ENCODE assay signal across 10 cellular contexts in the genomic region with DNA sequence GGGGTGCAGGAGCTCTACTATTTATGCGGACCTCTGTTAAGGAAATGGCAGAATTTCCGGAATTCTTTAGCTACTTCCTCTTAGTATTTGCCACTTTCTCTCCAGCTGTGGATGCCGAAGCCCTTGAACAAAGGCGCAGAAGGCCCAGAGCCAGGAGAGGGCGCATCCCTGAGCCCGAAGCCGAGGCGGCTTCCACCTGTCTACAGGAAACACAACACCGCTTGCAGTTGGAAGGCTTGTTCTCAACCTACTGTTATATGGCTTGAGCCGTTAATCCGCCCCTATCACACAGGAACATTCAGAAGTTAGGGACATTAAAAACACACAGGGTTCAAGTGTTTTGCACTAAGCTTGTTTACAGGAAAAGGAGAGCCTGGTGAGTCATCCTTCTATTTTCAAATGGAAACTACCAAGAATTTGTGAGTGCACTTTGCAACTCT.
DNase-seq lines count a peak whose midpoint lies in the region; ATAC-seq and TF ChIP-seq lines count a peak whose summit lies in the region.
"Had no signal": no experiment of that assay in that cellular context is flagged by ENCODE, and none has a peak within 500 bp of the region (broad histone marks: within the 10 kb centered on the region; RNA-seq: fewer than 3 reads in every experiment).

No MANE protein-coding gene starts in this region.

- H3K36me3 ChIP-seq in ovary = no peaks in the 10 kb centered on the region

- no peak for TF ChIP-seq POLR2A in ovary (IDR thresholded peaks at IDR 0.05)

- intact Hi-C loops in ovary (cut with DNase I) = no loop called here

- peak; percentile 37 for DNase-seq in NCI-H69 (lab: John Stamatoyannopoulos, UW)
- peak in 4 of 5 donors; percentile 23 to 45 (median 28) for DNase-seq in ovary
- no peak for DNase-seq in SIG-M5 (lab: John Stamatoyannopoulos, UW)
- DNase-seq in GM19240 (ENCODE audit: insufficient read length, low spot score) = no peak
- DNase-seq: EL, head of caudate nucleus had no signal

- WGBS in ovary, 3 donors = 10 to 16% (median 15%) methylated on average over 11 of the region's 11 CpGs

- H3K27ac ChIP-seq in ovary = no peak overlapping the region

- no peak for TF ChIP-seq CTCF in ovary (IDR thresholded peaks at IDR 0.05)

- peaks cover 3% of the 10 kb centered on the region for H3K4me1 ChIP-seq in ovary (ENCODE audit: insufficient read depth)

- no peak for TF ChIP-seq EP300 in ovary (IDR thresholded peaks at IDR 0.05)

- H3K4me3 ChIP-seq in ovary = peak overlapping the region; percentile 10

- H3K9me3 ChIP-seq in ovary = no peaks in the 10 kb centered on the region

- ATAC-seq in GM21786 (IDR thresholded peaks at IDR 0.05; ENCODE audit: unreplicated experiment) (peak; percentile 40), esophagus mucosa (peak; percentile 61), HG02588 (IDR thresholded peaks at IDR 0.05; ENCODE audit: unreplicated experiment) (no peak), GM21423 (IDR thresholded peaks at IDR 0.05; ENCODE audit: unreplicated experiment) (no peak)

- H3K27me3 ChIP-seq in ovary = no peaks in the 10 kb centered on the region

Comparison
In these comparisons a context has a peak if more than half of its experiments do, and no peak if none do; other contexts are left out.
1. ATAC-seq: peak in GM21786 (single experiment) and esophagus mucosa (single experiment); none in HG02588 (single experiment) and GM21423 (single experiment).
2. DNase-seq: peak in NCI-H69 (single experiment) and ovary (4 of 5); none in SIG-M5 (single experiment) and GM19240 (single experiment).